Comparison of ENCODE assay signal across 9 cellular contexts in the genomic region with DNA sequence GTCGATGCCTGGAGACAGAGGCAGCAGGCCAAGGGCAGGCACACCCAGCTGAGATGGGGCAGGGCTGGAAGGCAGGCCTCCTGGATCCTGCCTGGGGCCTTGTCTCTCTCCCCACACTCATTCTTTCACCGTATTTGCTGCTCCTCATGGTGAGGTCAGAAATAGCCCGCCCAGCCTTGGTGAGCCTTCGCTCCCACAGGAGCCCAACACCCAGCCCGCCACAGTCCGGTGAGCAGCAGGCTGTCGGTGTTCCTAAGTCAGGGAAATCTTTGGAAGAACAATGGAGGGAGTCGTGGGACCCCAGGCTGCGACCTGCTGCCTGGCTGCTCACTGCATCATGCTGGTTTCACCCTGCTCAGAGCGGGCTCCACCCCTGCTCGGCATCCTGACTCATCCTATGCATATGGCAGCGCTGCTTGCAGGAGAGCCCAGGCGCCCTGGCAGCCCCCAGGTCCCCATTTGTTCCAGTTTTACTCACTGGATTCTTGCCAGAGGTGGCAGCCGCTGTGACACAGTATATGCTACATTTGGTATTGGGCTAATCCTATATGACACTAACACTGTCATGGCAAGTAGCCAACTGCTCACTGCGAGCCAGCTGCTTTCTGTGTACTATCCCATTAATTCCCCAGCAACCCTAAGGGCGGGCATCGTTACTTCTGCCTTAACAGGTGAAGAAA. TPM values are rescaled to one million over a fixed set of nuclear protein-coding genes. Genes with fewer than 3 reads are reported as not detected.
DNase-seq lines count a peak whose midpoint lies in the region; ATAC-seq and TF ChIP-seq lines count a peak whose summit lies in the region.
"Had no signal": no experiment of that assay in that cellular context is flagged by ENCODE, and none has a peak within 500 bp of the region (broad histone marks: within the 10 kb centered on the region; RNA-seq: fewer than 3 reads in every experiment).

No MANE protein-coding gene starts in this region.

- H3K36me3 ChIP-seq in adipocyte (ENCODE audit: control insufficient read depth, insufficient read depth, low read length, severe bottlenecking) (peaks cover 38% of the 10 kb centered on the region), mucosa of descending colon (ENCODE audit: low read depth) (no peaks in the 10 kb centered on the region), testis (ENCODE audit: low read depth, missing control alignments) (no peaks in the 10 kb centered on the region)

- CTCF ChIA-PET in activated naive CD4-positive, alpha-beta T cell treated with anti-CD3 and anti-CD28 coated beads, Interleukin-2, amount 10 ng/mL, durations not matched to agents 7 days and 5 days (lab: Charles Lee) = interaction anchor here (1.0 to 1.1 kb wide), 2 partner anchors 9 to 19 kb away, joined by 3 to 4 read pairs; no protein-coding TSS in a partner anchor

- no peaks in the 10 kb centered on the region for H3K27me3 ChIP-seq in adipocyte (replicated peaks; ENCODE audit: control insufficient read depth, insufficient read depth, low read length)
- no peaks in the 10 kb centered on the region for H3K27me3 ChIP-seq in testis

- DNase-seq in AG20443 (ENCODE audit: low spot score) (peak; percentile 71), NCI-H1105 treated with DMSO at 0.1 percent for 48 hours (lab: John Stamatoyannopoulos, UW) (peak; percentile 97), adipocyte (ENCODE audit: low read depth) (peak; percentile 23), mucosa of descending colon (no peak), RPMI8226 (no peak), testis (no peak)
- DNase-seq in activated naive CD4-positive, alpha-beta T cell treated with anti-CD3 and anti-CD28 coated beads, Interleukin-2, amount 10 ng/mL, durations not matched to agents 7 days and 5 days = no peak
- DNase-seq: effector memory CD4-positive, alpha-beta T cell had no signal

- intact Hi-C loops in mucosa of descending colon (cut with DNase I, micrococcal nuclease) (loop anchor here in 1 of 2 donors (10.0 kb wide), 1 partner anchor 56 kb away; the partner anchor contains the start of gene NCS1), testis (cut with DNase I; ENCODE audit: low total_unique reads) (loop anchor here (10.0 kb wide), 1 partner anchor 226 kb away; no protein-coding TSS in a partner anchor)

- H3K27me3 Mint-ChIP-seq in activated naive CD4-positive, alpha-beta T cell treated with anti-CD3 and anti-CD28 coated beads, Interleukin-2, amount 10 ng/mL, durations not matched to agents 7 days and 5 days = no peaks in the 10 kb centered on the region

- no peak for TF ChIP-seq CTCF in mucosa of descending colon (IDR thresholded peaks at IDR 0.05)
- TF ChIP-seq CTCF in testis (IDR thresholded peaks at IDR 0.05) = no peak

- H3K9me3 ChIP-seq in adipocyte (ENCODE audit: control insufficient read depth, low read length) = no peaks in the 10 kb centered on the region
- no peaks in the 10 kb centered on the region for H3K9me3 ChIP-seq in mucosa of descending colon
- no peaks in the 10 kb centered on the region for H3K9me3 ChIP-seq in testis

- peak; percentile 9 for ATAC-seq in mucosa of descending colon
- no peak for ATAC-seq in HG02623 (IDR thresholded peaks at IDR 0.05; ENCODE audit: unreplicated experiment)

- no peaks in the 10 kb centered on the region for H3K9me3 Mint-ChIP-seq in activated naive CD4-positive, alpha-beta T cell treated with anti-CD3 and anti-CD28 coated beads, Interleukin-2, amount 10 ng/mL, durations not matched to agents 7 days and 5 days

- no peak overlapping the region for H3K9ac ChIP-seq in adipocyte (ENCODE audit: low read length)

- peaks cover 19% of the 10 kb centered on the region for H3K4me1 ChIP-seq in adipocyte (ENCODE audit: control insufficient read depth, insufficient read depth, low read length)
- H3K4me1 ChIP-seq in mucosa of descending colon (ENCODE audit: low read depth) = no peaks in the 10 kb centered on the region
- no peaks in the 10 kb centered on the region for H3K4me1 ChIP-seq in testis

- H3K36me3 Mint-ChIP-seq in activated naive CD4-positive, alpha-beta T cell treated with anti-CD3 and anti-CD28 coated beads, Interleukin-2, amount 10 ng/mL, durations not matched to agents 7 days and 5 days = peaks cover 14% of the 10 kb centered on the region

- WGBS in testis, 2 donors = 90 to 93% methylated on average over 12 to 15 of the region's 17 CpGs

- no peak overlapping the region for H3K4me3 ChIP-seq in adipocyte (ENCODE audit: low read length)
- no peak overlapping the region for H3K4me3 ChIP-seq in mucosa of descending colon
- H3K4me3 ChIP-seq in testis = no peak overlapping the region

- no peak for TF ChIP-seq POLR2A in testis (IDR thresholded peaks at IDR 0.05)

- H3K4me1 Mint-ChIP-seq in activated naive CD4-positive, alpha-beta T cell treated with anti-CD3 and anti-CD28 coated beads, Interleukin-2, amount 10 ng/mL, durations not matched to agents 7 days and 5 days = peaks cover 4% of the 10 kb centered on the region

- no peak overlapping the region for H3K4me3 Mint-ChIP-seq in activated naive CD4-positive, alpha-beta T cell treated with anti-CD3 and anti-CD28 coated beads, Interleukin-2, amount 10 ng/mL, durations not matched to agents 7 days and 5 days

- no peak overlapping the region for H3K27ac Mint-ChIP-seq in activated naive CD4-positive, alpha-beta T cell treated with anti-CD3 and anti-CD28 coated beads, Interleukin-2, amount 10 ng/mL, durations not matched to agents 7 days and 5 days

- H3K27ac ChIP-seq in testis = no peak overlapping the region

RNA-seq across cellular contexts. Expression of gene NCS1, which starts 53.2 kb away (rescaled TPM):
- total RNA-seq in mucosa of descending colon = 100 to 1,000 TPM in 1 of 3 donors, 10 to 100 TPM in 1, 1 to 10 TPM in 1; 4.1 to 196 (median 10.7) TPM
- total RNA-seq in testis = 1 to 10 TPM; 5.2 TPM
- polyA plus RNA-seq in testis (ENCODE audit: insufficient read depth, low read depth, low replicate concordance) = 13.0 TPM

Comparison
In these comparisons a context has a peak if more than half of its experiments do, and no peak if none do; other contexts are left out.
1. DNase-seq: peak in AG20443 (single experiment), NCI-H1105 treated with DMSO at 0.1 percent for 48 hours (single experiment) and adipocyte (single experiment); none in mucosa of descending colon (0 of 3), RPMI8226 (single experiment), activated naive CD4-positive, alpha-beta T cell treated with anti-CD3 and anti-CD28 coated beads, Interleukin-2, amount 10 ng/mL, durations not matched to agents 7 days and 5 days (single experiment) and testis (single experiment).